32 cellular contexts compared by ENCODE assay signal in genomic region chr10:59236064-59236697, GRCh38. TPM values are rescaled to one million over a fixed set of nuclear protein-coding genes. Genes with fewer than 3 reads are reported as not detected.
"Had no signal": no experiment of that assay in that cellular context is flagged by ENCODE, and none has a peak within 500 bp of the region (broad histone marks: within the 10 kb centered on the region; RNA-seq: fewer than 3 reads in every experiment).

No MANE protein-coding gene starts in this region.

- FAIRE-seq: urothelium cell line had no signal

- DNase-seq: naive thymus-derived CD8-positive, alpha-beta T cell; nephron progenitor cell; nucleus accumbens; pancreas; retina; right cardiac atrium; spleen; stimulated activated CD4-positive, alpha-beta T cell treated with anti-CD3 and anti-CD28 coated beads, Interleukin-12 subunit alpha, Interleukin-12 subunit beta, amount 100 ng/mL, for 4 hours; stimulated activated CD4-positive, alpha-beta T cell treated with anti-CD3 and anti-CD28 coated beads, Interleukin-1b, Interleukin-23, amount 100 ng/mL, for 48 hours; stimulated activated CD4-positive, alpha-beta T cell treated with anti-CD3 and anti-CD28 coated beads, Interleukin-4, amount 100 ng/mL, for 1 hour; stimulated activated CD4-positive, alpha-beta T cell treated with anti-CD3 and anti-CD28 coated beads, Interleukin-4, amount 100 ng/mL, for 4 hours; stimulated activated CD8-positive, alpha-beta memory T cell treated with anti-CD3 and anti-CD28 coated beads, Interleukin-4, amount 100 ng/mL, for 48 hours; stimulated activated naive CD4-positive, alpha-beta T cell; stimulated activated naive CD8-positive, alpha-beta T cell treated with anti-CD3 and anti-CD28 coated beads, Interleukin-15, amount 100 ng/mL, for 72 hours; stimulated activated naive CD8-positive, alpha-beta T cell treated with anti-CD3 and anti-CD28 coated beads, Interleukin-15, Interleukin-2, amounts not matched to agents 100 U/mL and 50 U/mL, for 24 hours; thyroid gland; trophoblast cell; upper lobe of left lung had no signal

- ATAC-seq: naive thymus-derived CD8-positive, alpha-beta T cell; natural killer cell treated with Interleukin-12 subunit alpha and Interleukin-12 subunit beta and Interleukin-15 and Interleukin-18, amount 100 ng/mL, for 72 hours; pancreas; right cardiac atrium; sciatic nerve; stimulated activated memory B cell treated with anti-CD40 and anti-IgM and Interleukin-4, amounts not matched to agents 10 μg/mL and 1 μg/mL and 100 μg/mL, for 72 hours; stimulated activated naive CD8-positive, alpha-beta T cell treated with anti-CD3 and anti-CD28 coated beads, Interleukin-15, amount 100 ng/mL, for 72 hours; stimulated activated naive CD8-positive, alpha-beta T cell treated with anti-CD3 and anti-CD28 coated beads, Interleukin-15, Interleukin-2, amounts not matched to agents 100 U/mL and 50 U/mL, for 24 hours had no signal

- H3K4me1 ChIP-seq: pancreas, prostate gland, spleen, thyroid gland, tibial nerve, upper lobe of left lung, vagina had no signal

- H3K36me3 ChIP-seq: neutrophil, pancreas, prostate gland, spleen, thoracic aorta, thyroid gland, tibial nerve, upper lobe of left lung, vagina had no signal

- H3K4me3 ChIP-seq: pancreas, prostate gland, skin epidermis, smooth muscle cell, spleen, thoracic aorta, thyroid gland, tibial nerve, upper lobe of left lung, vagina had no signal

- H3K27me3 ChIP-seq: neutrophil, pancreas, spleen, thyroid gland, tibial nerve, upper lobe of left lung, vagina had no signal

- H3K9me3 ChIP-seq: neutrophil, pancreas, prostate gland, spleen, thoracic aorta, thyroid gland, tibial nerve, upper lobe of left lung, vagina had no signal

- H3K27ac ChIP-seq: neutrophil, pancreas, skin epidermis, spleen, thoracic aorta, thyroid gland, tibial nerve, upper lobe of left lung, vagina had no signal

- H3K4me2 ChIP-seq: smooth muscle cell had no signal

RNA-seq across cellular contexts. Expression of gene PHYHIPL, which starts 59.7 kb away (rescaled TPM):
- total RNA-seq: naive thymus-derived CD8-positive, alpha-beta T cell; natural killer cell treated with Interleukin-12 subunit alpha and Interleukin-12 subunit beta and Interleukin-15 and Interleukin-18, amount 100 ng/mL, for 72 hours; omental fat pad; osteocyte; pulmonary artery endothelial cell; spleen had no signal
- polyA plus RNA-seq: naive thymus-derived CD8-positive, alpha-beta T cell had no signal
